In the genomic region with DNA sequence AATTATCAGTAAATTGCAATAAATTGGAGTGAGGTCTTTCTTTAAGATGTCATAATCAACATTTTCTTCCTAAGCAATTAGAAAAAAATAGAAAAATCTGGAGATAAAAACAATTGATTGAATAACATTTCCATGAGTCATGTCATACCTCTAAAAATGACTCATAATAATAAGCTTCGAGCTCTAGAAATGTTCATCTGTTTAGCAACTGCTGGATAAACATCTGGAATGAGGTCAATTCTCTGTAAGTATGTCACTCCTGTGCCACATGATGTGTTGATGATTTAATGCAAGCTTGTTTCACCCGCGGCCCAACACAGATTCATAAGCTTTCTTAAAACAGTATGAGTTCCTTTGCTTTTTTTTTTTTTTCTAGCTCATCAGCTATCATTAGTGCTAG, we compare ENCODE assay signal across 13 cellular contexts. TPM values are rescaled to one million over a fixed set of nuclear protein-coding genes. Genes with fewer than 3 reads are reported as not detected.
DNase-seq lines count a peak whose midpoint lies in the region; ATAC-seq and TF ChIP-seq lines count a peak whose summit lies in the region.
"Had no signal": no experiment of that assay in that cellular context is flagged by ENCODE, and none has a peak within 500 bp of the region (broad histone marks: within the 10 kb centered on the region; RNA-seq: fewer than 3 reads in every experiment).

No MANE protein-coding gene starts in this region.

- DNase-seq in AG08395 (ENCODE audit: low spot score), result peak; percentile 69
- DNase-seq in HFF-Myc (ENCODE audit: extremely low read depth, low read depth), result peak; percentile 92
- peak; percentile 80 for DNase-seq in adipocyte (ENCODE audit: low read depth)
- peak; percentile 80 to 87 for DNase-seq in foreskin fibroblast
- no peak for DNase-seq in omental fat pad (ENCODE audit: low spot score)
- no peak for DNase-seq in G401 (ENCODE audit: low spot score)
- no peak for DNase-seq in stimulated activated naive CD4-positive, alpha-beta T cell (lab: John Stamatoyannopoulos, UW)
- DNase-seq: activated T-cell treated with anti-CD3 and anti-CD28 coated beads, Interleukin-2, amount 50 U/mL, for 48 hours; NCI-H1436 treated with DMSO at 0.1 percent for 48 hours; stimulated activated CD4-positive, alpha-beta T cell treated with anti-CD3 and anti-CD28 coated beads, Interleukin-12 subunit alpha, Interleukin-12 subunit beta, amount 100 ng/mL, for 4 hours; T-helper 9 cell had no signal

- H3K36me3 ChIP-seq in adipocyte (ENCODE audit: control insufficient read depth, insufficient read depth, low read length, severe bottlenecking), result no peaks in the 10 kb centered on the region

- peaks cover 56% of the 10 kb centered on the region for H3K4me1 ChIP-seq in adipocyte (ENCODE audit: control insufficient read depth, insufficient read depth, low read length)

- H3K9me3 ChIP-seq in adipocyte (ENCODE audit: control insufficient read depth, low read length), result no peaks in the 10 kb centered on the region

- in situ Hi-C loops in G401 (cut with HindIII; ENCODE audit: low sequenced_read_pairs), result no loop called here

- H3K27me3 ChIP-seq in adipocyte (replicated peaks; ENCODE audit: control insufficient read depth, insufficient read depth, low read length), result no peaks in the 10 kb centered on the region

- H3K9ac ChIP-seq in adipocyte (ENCODE audit: low read length), result no peak overlapping the region

- TF ChIP-seq CTCF in HFF-Myc (IDR thresholded peaks at IDR 0.05; ENCODE audit: low read depth, low read length, missing control alignments), result no peak
- TF ChIP-seq CTCF in foreskin fibroblast (IDR thresholded peaks at IDR 0.05; ENCODE audit: low read depth, low read length), result no peak
- no peak for TF ChIP-seq CTCF in omental fat pad (IDR thresholded peaks at IDR 0.05)

- ATAC-seq in HG02870 (IDR thresholded peaks at IDR 0.05; ENCODE audit: unreplicated experiment) (no peak), omental fat pad (ENCODE audit: low FRiP score) (no peak)
- ATAC-seq: natural killer cell treated with Interleukin-12 subunit alpha and Interleukin-12 subunit beta and Interleukin-15 and Interleukin-18, amount 100 ng/mL, for 72 hours had no signal

- H3K4me3 ChIP-seq in HFF-Myc (replicated peaks; ENCODE audit: low read depth, low read length) (no peak overlapping the region), adipocyte (ENCODE audit: low read length) (no peak overlapping the region), foreskin fibroblast (ENCODE audit: low read depth in 1 of 2, low read length in 2 of 2) (no peak overlapping the region)

RNA-seq across cellular contexts. Expression of gene PAM, which starts 39.7 kb away (rescaled TPM):
- total RNA-seq in omental fat pad, result 100 to 1,000 TPM; 113 to 178 (median 130) TPM
- 1.2 TPM in 1 of 2 replicates, not detected in the other for total RNA-seq in G401 (2014; rRNA removed; shearing (Covaris generic))

Comparison
In these comparisons a context has a peak if more than half of its experiments do, and no peak if none do; other contexts are left out.
1. DNase-seq: peak in AG08395 (single experiment), HFF-Myc (single experiment), adipocyte (single experiment) and foreskin fibroblast (2 of 2); none in omental fat pad (single experiment), G401 (single experiment) and stimulated activated naive CD4-positive, alpha-beta T cell (0 of 6).
2. RNA of gene PAM, which starts 39.7 kb away (total RNA-seq): 113 to 178 TPM in omental fat pad; 1.2 TPM in G401; every median in the first group is over 10 times any median in the second.